Comparison of ENCODE assay signal across 18 cellular contexts in genomic region chr3:194161181-194162045, GRCh38. TPM values are rescaled to one million over a fixed set of nuclear protein-coding genes. Genes with fewer than 3 reads are reported as not detected.
DNase-seq lines count a peak whose midpoint lies in the region; ATAC-seq and TF ChIP-seq lines count a peak whose summit lies in the region.
"Had no signal": no experiment of that assay in that cellular context is flagged by ENCODE, and none has a peak within 500 bp of the region (broad histone marks: within the 10 kb centered on the region; RNA-seq: fewer than 3 reads in every experiment).

No MANE protein-coding gene starts in this region.

- H3F3A ChIP-seq in PC-9 (ENCODE audit: insufficient read depth, low read depth): peaks cover 32% of the 10 kb centered on the region

- no peak overlapping the region for H3K4me3 ChIP-seq in BLaER1 treated with 17β-estradiol and CSF1 and Interleukin-3, amounts not matched to agents 10 nM and 100 nM
- no peak overlapping the region for H3K4me3 ChIP-seq in PC-9
- H3K4me3 ChIP-seq: GM23248 had no signal

- DNase-seq in PC-9 (no peak), foreskin keratinocyte (peak in 1 of 2 donors; percentile 38), omental fat pad (ENCODE audit: low spot score) (no peak), putamen (ENCODE audit: low spot score) (no peak), DMS79 treated with DMSO at 0.1 percent for 48 hours (lab: John Stamatoyannopoulos, UW) (no peak)
- DNase-seq in activated CD4-positive, CD25-positive, alpha-beta regulatory T cell treated with anti-CD3 and anti-CD28 coated beads, Interleukin-2, amount 50 U/mL, for 72 hours: no peak
- DNase-seq: activated CD4-positive, alpha-beta T cell treated with anti-CD3 and anti-CD28 coated beads for 36 hours; activated naive CD4-positive, alpha-beta T cell treated with anti-CD3 and anti-CD28 coated beads, Interleukin-2, amount 50 U/mL, for 16 hours; central memory CD4-positive, alpha-beta T cell; glutamatergic neuron; GM23248; kidney glomerular epithelial cell; NCI-H1105; NCI-H524; stimulated activated naive CD4-positive, alpha-beta T cell treated with Interleukin-2 at 50 U/mL for 16 hours; T-helper 17 cell had no signal

- H3K9me3 ChIP-seq in BLaER1 treated with 17β-estradiol and CSF1 and Interleukin-3, amounts not matched to agents 10 nM and 100 nM (replicated peaks in 1 of 11): no peaks in the 10 kb centered on the region
- no peaks in the 10 kb centered on the region for H3K9me3 ChIP-seq in PC-9 (ENCODE audit: insufficient read depth, low read depth)

- 0 out of 2 replicates have a peak overlapping the region, but pooled peaks have one; percentile 0 for H2AFZ ChIP-seq in PC-9
- H2AFZ ChIP-seq: GM23248 had no signal

- H3K4me1 ChIP-seq in BLaER1 treated with 17β-estradiol and CSF1 and Interleukin-3, amounts not matched to agents 10 nM and 100 nM: peaks cover 0 to 15% (median 7%) of the 10 kb centered on the region in 10 experiments; a peak in 13 of 20 replicates
- H3K4me1 ChIP-seq in PC-9 (replicated peaks; ENCODE audit: insufficient read depth) (peaks cover 57% of the 10 kb centered on the region), foreskin keratinocyte (peaks cover 9% of the 10 kb centered on the region)

- H3K9me2 ChIP-seq in PC-9 (ENCODE audit: insufficient read depth): no peaks in the 10 kb centered on the region

- no peaks in the 10 kb centered on the region for H4K20me1 ChIP-seq in BLaER1 treated with 17β-estradiol and CSF1 and Interleukin-3, amounts not matched to agents 10 nM and 100 nM
- no peaks in the 10 kb centered on the region for H4K20me1 ChIP-seq in PC-9 (ENCODE audit: insufficient read depth)

- no peak overlapping the region for H3K27ac ChIP-seq in BLaER1 treated with 17β-estradiol and CSF1 and Interleukin-3, amounts not matched to agents 10 nM and 100 nM
- H3K27ac ChIP-seq in PC-9 (no peak overlapping the region), foreskin keratinocyte (no peak overlapping the region)
- H3K27ac ChIP-seq: GM23248 had no signal

- H3K79me2 ChIP-seq in PC-9 (ENCODE audit: low read depth): no peaks in the 10 kb centered on the region

- peaks cover 0 to 17% (median 0%) of the 10 kb centered on the region in 11 experiments; a peak in 3 of 22 replicates for H3K27me3 ChIP-seq in BLaER1 treated with 17β-estradiol and CSF1 and Interleukin-3, amounts not matched to agents 10 nM and 100 nM
- H3K27me3 ChIP-seq in PC-9 (ENCODE audit: insufficient read depth, low read depth) (no peaks in the 10 kb centered on the region), foreskin keratinocyte (peaks cover 48% of the 10 kb centered on the region)

- no TSS peak for BruUV-seq in PC-9 (replicated peaks; lab: Mats Ljungman, UMichigan)

- no peak overlapping the region; a peak in 1 of 22 replicates for H3K9ac ChIP-seq in BLaER1 treated with 17β-estradiol and CSF1 and Interleukin-3, amounts not matched to agents 10 nM and 100 nM
- H3K9ac ChIP-seq: GM23248 had no signal

- CTCF ChIA-PET in PC-9 (lab: Charles Lee): interaction anchor here (0.6 kb wide), 2 partner anchors 29 to 385 kb away, joined by 3 to 5 read pairs; no protein-coding TSS in a partner anchor

- TF ChIP-seq CTCF in PC-9 (conservative IDR thresholded peaks at IDR 0.05): no peak
- TF ChIP-seq CTCF in foreskin keratinocyte (conservative IDR thresholded peaks at IDR 0.05): no peak
- no peak for TF ChIP-seq CTCF in omental fat pad (IDR thresholded peaks at IDR 0.05)

- H3K36me3 ChIP-seq in BLaER1 treated with 17β-estradiol and CSF1 and Interleukin-3, amounts not matched to agents 10 nM and 100 nM: no peaks in the 10 kb centered on the region
- H3K36me3 ChIP-seq in PC-9 (ENCODE audit: low read depth): no peaks in the 10 kb centered on the region

- ATAC-seq in foreskin keratinocyte (peak; percentile 43), omental fat pad (ENCODE audit: low FRiP score) (peak; percentile 19), GM18520 (IDR thresholded peaks at IDR 0.05; ENCODE audit: unreplicated experiment) (no peak)
- ATAC-seq: activated CD4-positive, alpha-beta T cell treated with anti-CD3 and anti-CD28 coated beads for 36 hours; T-helper 17 cell had no signal

- POLR2A ChIA-PET in PC-9 (lab: Charles Lee; ENCODE audit: unreplicated experiment): interaction anchor here (0.5 kb wide), 1 partner anchor 179 kb away, joined by 3 read pairs; no protein-coding TSS in a partner anchor

- intact Hi-C loops in PC-9 (cut with micrococcal nuclease; ENCODE audit: unreplicated experiment): no loop called here

- peak overlapping the region in 9 of 11 experiments; percentile 1 to 67 (median 43); a peak in 15 of 22 replicates for H3K4me2 ChIP-seq in BLaER1 treated with 17β-estradiol and CSF1 and Interleukin-3, amounts not matched to agents 10 nM and 100 nM
- H3K4me2 ChIP-seq in PC-9: peak overlapping the region; percentile 68; the same call in 1 of the 2 replicates

RNA-seq across cellular contexts. Expression of gene HES1, which starts 25.5 kb away (rescaled TPM):
- total RNA-seq in PC-9 (2021): 66.5 and 97.8 TPM in 2 replicates
- total RNA-seq in foreskin keratinocyte: 35.1 and 42.1 TPM in 2 replicates
- 28.7 and 32.5 TPM in 2 replicates for polyA plus RNA-seq in foreskin keratinocyte
- total RNA-seq in omental fat pad: 10 to 100 TPM in 3 of 4 donors, 1 to 10 TPM in 1; 8.3 to 23.9 (median 12.7) TPM
